9 cellular contexts compared by ENCODE assay signal in genomic region chr4:40190880-40191815, GRCh38. TPM values are rescaled to one million over a fixed set of nuclear protein-coding genes. Genes with fewer than 3 reads are reported as not detected.
A peak's percentile ranks its signal among the peaks of the same experiment; 100 is the strongest.
DNase-seq lines count a peak whose midpoint lies in the region; ATAC-seq and TF ChIP-seq lines count a peak whose summit lies in the region.
"Had no signal": no experiment of that assay in that cellular context is flagged by ENCODE, and none has a peak within 500 bp of the region (broad histone marks: within the 10 kb centered on the region; RNA-seq: fewer than 3 reads in every experiment).

No MANE protein-coding gene starts in this region.

- no TSS peak for BruUV-seq in Caco-2 (replicated peaks; lab: Mats Ljungman, UMichigan)

- no peak overlapping the region for H3K27ac Mint-ChIP-seq in Caco-2 (ENCODE audit: unreplicated experiment)
- peak overlapping the region; percentile 98 for H3K27ac Mint-ChIP-seq in T-helper 1 cell treated with Interleukin-12 subunit alpha and Interleukin-12 subunit beta and Interleukin-4 antibody, amounts not matched to agents 30 μg/mL and 1 μg/mL, for 36 hours

- peaks cover 16% of the 10 kb centered on the region for H3K4me1 Mint-ChIP-seq in Caco-2 (ENCODE audit: low read depth, unreplicated experiment)
- H3K4me1 Mint-ChIP-seq in T-helper 1 cell treated with Interleukin-12 subunit alpha and Interleukin-12 subunit beta and Interleukin-4 antibody, amounts not matched to agents 30 μg/mL and 1 μg/mL, for 36 hours (ENCODE audit: low read depth), result peaks cover 69% of the 10 kb centered on the region

- H3K4me3 ChIP-seq in Caco-2 (ENCODE audit: low read depth, low read length), result no peak overlapping the region
- peak overlapping the region in 2 of 3 donors; percentile 1 to 30 for H3K4me3 ChIP-seq in right lobe of liver

- in situ Hi-C loops in GM13976 (cut with MboI; ENCODE audit: low sequenced_read_pairs, unreplicated experiment), result no loop called here

- intact Hi-C loops in Caco-2 (cut with micrococcal nuclease; ENCODE audit: unreplicated experiment) (loop anchor here (5.0 kb wide), 1 partner anchor 116 kb away; no protein-coding TSS in a partner anchor), right lobe of liver (cut with DNase I) (no loop called here), posterior vena cava (cut with DNase I) (no loop called here)

- CTCF ChIA-PET in Caco-2 (lab: Charles Lee), result interaction anchor here (0.8 kb wide), 1 partner anchor 134 kb away, joined by 3 read pairs; no protein-coding TSS in a partner anchor

- H3K4me3 Mint-ChIP-seq in Caco-2 (ENCODE audit: unreplicated experiment), result peak overlapping the region; percentile 46
- peak overlapping the region; percentile 87 for H3K4me3 Mint-ChIP-seq in T-helper 1 cell treated with Interleukin-12 subunit alpha and Interleukin-12 subunit beta and Interleukin-4 antibody, amounts not matched to agents 30 μg/mL and 1 μg/mL, for 36 hours

- H3K4me1 ChIP-seq in Caco-2, result peaks cover 19% of the 10 kb centered on the region
- H3K4me1 ChIP-seq in right lobe of liver, result peaks cover 0 to 15% (median 6%) of the 10 kb centered on the region in 4 donors

- no peaks in the 10 kb centered on the region for H3K27me3 Mint-ChIP-seq in Caco-2 (ENCODE audit: insufficient read depth, unreplicated experiment)
- H3K27me3 Mint-ChIP-seq in T-helper 1 cell treated with Interleukin-12 subunit alpha and Interleukin-12 subunit beta and Interleukin-4 antibody, amounts not matched to agents 30 μg/mL and 1 μg/mL, for 36 hours (ENCODE audit: low read depth), result no peaks in the 10 kb centered on the region

- H3K9me3 Mint-ChIP-seq in Caco-2 (ENCODE audit: unreplicated experiment), result no peaks in the 10 kb centered on the region
- H3K9me3 Mint-ChIP-seq in T-helper 1 cell treated with Interleukin-12 subunit alpha and Interleukin-12 subunit beta and Interleukin-4 antibody, amounts not matched to agents 30 μg/mL and 1 μg/mL, for 36 hours, result no peaks in the 10 kb centered on the region

- POLR2A ChIA-PET in Caco-2 (lab: Charles Lee), result no interaction called here

- peak overlapping the region in 1 of 3 donors; percentile 30 for H3K27ac ChIP-seq in right lobe of liver

- H3K27me3 ChIP-seq in Caco-2 (replicated peaks; ENCODE audit: control insufficient read depth, insufficient read depth, low read length) (no peaks in the 10 kb centered on the region), right lobe of liver (no peaks in the 10 kb centered on the region)

- no peaks in the 10 kb centered on the region for H3K9me3 ChIP-seq in Caco-2
- no peaks in the 10 kb centered on the region for H3K9me3 ChIP-seq in right lobe of liver

- WGBS in right lobe of liver (ENCODE audit: insufficient coverage, low coverage, low lambda C conversion rate, missing lambda C conversion rate), result 37% methylated on average over 14 of the region's 14 CpGs

- no peaks in the 10 kb centered on the region for H3K36me3 Mint-ChIP-seq in Caco-2 (ENCODE audit: insufficient read depth, unreplicated experiment)
- H3K36me3 Mint-ChIP-seq in T-helper 1 cell treated with Interleukin-12 subunit alpha and Interleukin-12 subunit beta and Interleukin-4 antibody, amounts not matched to agents 30 μg/mL and 1 μg/mL, for 36 hours (ENCODE audit: low read depth), result peaks cover 9% of the 10 kb centered on the region

- H3K36me3 ChIP-seq in Caco-2 (ENCODE audit: control insufficient read depth, insufficient read depth, low read length) (no peaks in the 10 kb centered on the region), right lobe of liver (no peaks in the 10 kb centered on the region)

- no peak for TF ChIP-seq POLR2A in right lobe of liver (IDR thresholded peaks at IDR 0.05)

- ATAC-seq in right lobe of liver (peak; percentile 57 to 77 (median 72)), GM21367 (IDR thresholded peaks at IDR 0.05; ENCODE audit: unreplicated experiment) (no peak), GM19035 (IDR thresholded peaks at IDR 0.05; ENCODE audit: unreplicated experiment) (no peak)
- ATAC-seq: esophagus mucosa had no signal

- no peak for TF ChIP-seq CTCF in Caco-2 (IDR thresholded peaks at IDR 0.05; ENCODE audit: insufficient read depth in 1 of 2, low read depth in 1 of 2, low read length in 1 of 2, severe bottlenecking in 1 of 2, unreplicated experiment in 1 of 2)
- no peak for TF ChIP-seq CTCF in right lobe of liver (IDR thresholded peaks at IDR 0.05)
- no peak for TF ChIP-seq CTCF in GM13976 (IDR thresholded peaks at IDR 0.05; ENCODE audit: borderline replicate concordance, control extremely low read depth, extremely low read depth, insufficient read depth, missing control alignments)

- peak in 1 of 2 experiments; percentile 56 for DNase-seq in Caco-2
- peak; percentile 32 for DNase-seq in MV-4-11 (lab: John Stamatoyannopoulos, UW)
- no peak for DNase-seq in right lobe of liver
- DNase-seq in GM13976 (ENCODE audit: low spot score), result no peak
- no peak for DNase-seq in posterior vena cava (ENCODE audit: low spot score)

RNA-seq across cellular contexts. Expression of gene RHOH, which starts 5.7 kb away (rescaled TPM):
- not detected in 2 replicates for total RNA-seq in Caco-2 (2022)
- 1 to 10 TPM in 1 of 6 experiments, under 1 TPM in 5; 0.25 to 1.2 (median 0.62) TPM for total RNA-seq in right lobe of liver
- 1 to 10 TPM; 3.2 to 4.2 TPM for total RNA-seq in posterior vena cava

Comparison
In these comparisons a context has a peak if more than half of its experiments do, and no peak if none do; other contexts are left out.
1. ATAC-seq: peak in right lobe of liver (4 of 4); none in GM21367 (single experiment) and GM19035 (single experiment).